ENCODE assay signal across 16 cellular contexts in the genomic region with DNA sequence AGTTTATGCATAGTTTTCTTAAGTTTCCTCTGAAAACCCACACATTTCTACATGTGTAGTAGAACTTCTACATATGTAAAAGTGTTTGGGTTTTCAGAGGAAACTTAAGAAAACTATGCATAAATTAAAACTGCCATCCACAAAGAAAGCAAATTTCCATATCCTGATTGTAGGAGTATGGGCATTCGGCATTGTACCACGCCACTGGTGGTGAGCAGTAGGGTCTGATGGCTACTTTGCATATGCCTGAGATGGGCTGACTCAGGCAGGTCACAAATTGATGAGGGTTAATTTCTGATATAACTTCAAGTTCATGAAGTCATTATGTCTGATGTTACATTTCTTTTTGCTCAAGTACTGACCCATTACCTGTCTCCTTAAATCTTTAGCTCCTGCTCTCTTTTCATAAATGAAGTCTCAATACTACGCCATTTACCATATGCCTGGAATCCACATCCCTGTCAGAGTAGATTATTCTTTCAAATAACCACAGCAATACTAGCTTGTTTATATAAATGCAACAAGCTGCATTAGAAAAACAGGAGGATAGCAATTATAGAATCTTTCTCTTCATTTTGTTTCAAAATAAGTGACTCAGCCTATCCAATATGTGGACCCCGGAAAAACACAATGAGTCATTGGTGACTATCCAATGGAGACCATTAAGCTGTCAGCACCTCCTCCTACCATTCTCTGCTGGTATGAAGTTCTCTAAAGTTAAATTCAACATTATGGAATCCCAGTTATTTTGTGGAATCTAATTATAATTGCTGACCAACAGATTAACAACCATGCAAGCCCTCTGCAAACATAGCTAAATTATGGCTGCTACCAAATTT.
DNase-seq lines count a peak whose midpoint lies in the region; ATAC-seq and TF ChIP-seq lines count a peak whose summit lies in the region.
"Had no signal": no experiment of that assay in that cellular context is flagged by ENCODE, and none has a peak within 500 bp of the region (broad histone marks: within the 10 kb centered on the region; RNA-seq: fewer than 3 reads in every experiment).

No MANE protein-coding gene starts in this region.

- H3K9me3 ChIP-seq in RWPE2 (ENCODE audit: severe bottlenecking) (no peaks in the 10 kb centered on the region), trophoblast cell (ENCODE audit: insufficient read depth, low read depth, low read length) (no peaks in the 10 kb centered on the region)
- H3K9me3 ChIP-seq: Caco-2, testis had no signal

- H2AFZ ChIP-seq in trophoblast cell (ENCODE audit: insufficient read depth, low read length, poor library complexity) = no peak overlapping the region

- no peak overlapping the region for H3K4me2 ChIP-seq in trophoblast cell (ENCODE audit: low read length)

- WGBS in trophoblast cell (ENCODE audit: extremely low coverage, insufficient coverage, insufficient read length) = no CpG with 5 or more reads among the region's 4 CpGs

- DNase-seq in GM04503 (ENCODE audit: low read depth) (peak; percentile 95), RWPE2 (ENCODE audit: low spot score) (no peak), epithelial cell of proximal tubule (ENCODE audit: low read depth) (peak; percentile 52), trophoblast cell (no peak), GDM1 (lab: John Stamatoyannopoulos, UW) (no peak), inferior parietal cortex (ENCODE audit: extremely low spot score) (no peak)
- no peak for DNase-seq in activated T-helper 2 cell treated with anti-CD3 and anti-CD28 coated beads, Interferon-gamma antibody, Interleukin-2, Interleukin-4, amounts not matched to agents 10 μg/mL and 5 μg/mL and 100 μg/mL, durations not matched to agents 14 hours and 24 hours and 36 hours (ENCODE audit: low spot score)
- DNase-seq: activated T-cell treated with anti-CD3 and anti-CD28 coated beads, Interleukin-2, amount 50 U/mL, for 72 hours; Caco-2; naive B cell; NCI-H2029; NCI-H82; SIG-M5; testis had no signal

- no peak overlapping the region for H4K8ac ChIP-seq in trophoblast cell (ENCODE audit: low read depth, low read length)

- H2BK120ac ChIP-seq in trophoblast cell (ENCODE audit: insufficient read depth, low read length, poor library complexity) = no peak overlapping the region

- H2BK12ac ChIP-seq in trophoblast cell (ENCODE audit: low read length) = no peak overlapping the region

- no peaks in the 10 kb centered on the region for H3K36me3 Mint-ChIP-seq in activated T-helper 2 cell treated with anti-CD3 and anti-CD28 coated beads, Interferon-gamma antibody, Interleukin-2, Interleukin-4, amounts not matched to agents 10 μg/mL and 5 μg/mL and 100 μg/mL, durations not matched to agents 14 hours and 24 hours and 36 hours (ENCODE audit: low read depth)
- H3K36me3 Mint-ChIP-seq: naive B cell had no signal

- no peak overlapping the region for H3K14ac ChIP-seq in trophoblast cell (ENCODE audit: low read length)

- intact Hi-C loops in activated T-helper 2 cell treated with anti-CD3 and anti-CD28 coated beads, Interferon-gamma antibody, Interleukin-2, Interleukin-4, amounts not matched to agents 10 μg/mL and 5 μg/mL and 100 μg/mL, durations not matched to agents 14 hours and 24 hours and 36 hours (cut with micrococcal nuclease) = no loop called here

- no peak overlapping the region for H3K9ac ChIP-seq in trophoblast cell (ENCODE audit: low read length)

- ATAC-seq in RWPE2 (ENCODE audit: low read depth) (peak; percentile 85), GM19023 (IDR thresholded peaks at IDR 0.05; ENCODE audit: unreplicated experiment) (no peak)
- ATAC-seq: activated T-cell treated with anti-CD3 and anti-CD28 coated beads, Interleukin-2, amount 50 U/mL, for 72 hours had no signal

- no peak overlapping the region for H3K27ac ChIP-seq in RWPE2 (ENCODE audit: poor library complexity, severe bottlenecking)
- H3K27ac ChIP-seq in trophoblast cell (ENCODE audit: low read depth, low read length) = no peak overlapping the region
- H3K27ac ChIP-seq: cardiac muscle cell, testis had no signal

- peak overlapping the region; percentile 33 for H3K23ac ChIP-seq in trophoblast cell (ENCODE audit: low read length)

- H3K4me1 ChIP-seq in RWPE2 (ENCODE audit: insufficient read depth, poor library complexity, severe bottlenecking) (peaks cover 8% of the 10 kb centered on the region), trophoblast cell (ENCODE audit: control insufficient read depth in 1 of 2, insufficient read depth in 2 of 2, low read length in 2 of 2) (no peaks in the 10 kb centered on the region)
- H3K4me1 ChIP-seq: Caco-2, testis had no signal

- no peak overlapping the region for H2BK5ac ChIP-seq in trophoblast cell (ENCODE audit: low read depth, low read length, poor library complexity)

- H3K4me1 Mint-ChIP-seq in activated T-helper 2 cell treated with anti-CD3 and anti-CD28 coated beads, Interferon-gamma antibody, Interleukin-2, Interleukin-4, amounts not matched to agents 10 μg/mL and 5 μg/mL and 100 μg/mL, durations not matched to agents 14 hours and 24 hours and 36 hours (ENCODE audit: low read depth) = no peaks in the 10 kb centered on the region
- H3K4me1 Mint-ChIP-seq: naive B cell had no signal

- H3K27ac Mint-ChIP-seq in activated T-helper 2 cell treated with anti-CD3 and anti-CD28 coated beads, Interferon-gamma antibody, Interleukin-2, Interleukin-4, amounts not matched to agents 10 μg/mL and 5 μg/mL and 100 μg/mL, durations not matched to agents 14 hours and 24 hours and 36 hours = no peak overlapping the region
- H3K27ac Mint-ChIP-seq: activated T-cell treated with anti-CD3 and anti-CD28 coated beads, Interleukin-2, amount 50 U/mL, for 72 hours; naive B cell had no signal

- no peak overlapping the region for H3K4ac ChIP-seq in trophoblast cell (ENCODE audit: low read depth, low read length)

- H3K79me2 ChIP-seq in trophoblast cell (ENCODE audit: control insufficient read depth, insufficient read depth, low read length, poor library complexity) = no peaks in the 10 kb centered on the region

- H4K91ac ChIP-seq in trophoblast cell (ENCODE audit: low read depth, low read length) = no peak overlapping the region

- no peaks in the 10 kb centered on the region for H3K9me3 Mint-ChIP-seq in activated T-helper 2 cell treated with anti-CD3 and anti-CD28 coated beads, Interferon-gamma antibody, Interleukin-2, Interleukin-4, amounts not matched to agents 10 μg/mL and 5 μg/mL and 100 μg/mL, durations not matched to agents 14 hours and 24 hours and 36 hours

- no peak for TF ChIP-seq CTCF in RWPE2 (IDR thresholded peaks at IDR 0.05; ENCODE audit: poor library complexity, severe bottlenecking)
- no peak for TF ChIP-seq CTCF in epithelial cell of proximal tubule (conservative IDR thresholded peaks at IDR 0.05; ENCODE audit: low read depth, low read length)

- H3K79me1 ChIP-seq in trophoblast cell (ENCODE audit: low read length) = no peaks in the 10 kb centered on the region

- no peak overlapping the region for H3K18ac ChIP-seq in trophoblast cell (ENCODE audit: low read length)

- H3K27me3 Mint-ChIP-seq in activated T-helper 2 cell treated with anti-CD3 and anti-CD28 coated beads, Interferon-gamma antibody, Interleukin-2, Interleukin-4, amounts not matched to agents 10 μg/mL and 5 μg/mL and 100 μg/mL, durations not matched to agents 14 hours and 24 hours and 36 hours (ENCODE audit: low read depth) = no peaks in the 10 kb centered on the region

- H4K12ac ChIP-seq in trophoblast cell (ENCODE audit: low read depth, low read length) = no peak overlapping the region

- no peak overlapping the region for H3K4me3 ChIP-seq in RWPE2 (ENCODE audit: severe bottlenecking)
- no peak overlapping the region for H3K4me3 ChIP-seq in epithelial cell of proximal tubule (ENCODE audit: low read depth, low read length)
- H3K4me3 ChIP-seq in trophoblast cell (ENCODE audit: low read depth, low read length) = no peak overlapping the region
- H3K4me3 ChIP-seq: cardiac muscle cell, testis had no signal

- H2AK5ac ChIP-seq in trophoblast cell (ENCODE audit: low read length) = no peak overlapping the region

- H3K27me3 ChIP-seq in RWPE2 (ENCODE audit: insufficient read depth, poor library complexity, severe bottlenecking) = no peaks in the 10 kb centered on the region
- H3K27me3 ChIP-seq in trophoblast cell (ENCODE audit: insufficient read depth, low read length) = no peaks in the 10 kb centered on the region
- H3K27me3 ChIP-seq: cardiac muscle cell, testis had no signal

- H3K36me3 ChIP-seq in RWPE2 (ENCODE audit: low read depth) (no peaks in the 10 kb centered on the region), trophoblast cell (ENCODE audit: control insufficient read depth in 1 of 2, insufficient read depth in 2 of 2, low read length in 2 of 2) (no peaks in the 10 kb centered on the region)
- H3K36me3 ChIP-seq: cardiac muscle cell had no signal

- no peak overlapping the region for H3K4me3 Mint-ChIP-seq in activated T-helper 2 cell treated with anti-CD3 and anti-CD28 coated beads, Interferon-gamma antibody, Interleukin-2, Interleukin-4, amounts not matched to agents 10 μg/mL and 5 μg/mL and 100 μg/mL, durations not matched to agents 14 hours and 24 hours and 36 hours (ENCODE audit: low read depth)
- H3K4me3 Mint-ChIP-seq: activated T-cell treated with anti-CD3 and anti-CD28 coated beads, Interleukin-2, amount 50 U/mL, for 72 hours; naive B cell had no signal

Comparison
In these comparisons a context has a peak if more than half of its experiments do, and no peak if none do; other contexts are left out.
1. DNase-seq: peak in GM04503 (single experiment) and epithelial cell of proximal tubule (single experiment); none in RWPE2 (single experiment), trophoblast cell (0 of 2), GDM1 (single experiment), inferior parietal cortex (single experiment) and activated T-helper 2 cell treated with anti-CD3 and anti-CD28 coated beads, Interferon-gamma antibody, Interleukin-2, Interleukin-4, amounts not matched to agents 10 μg/mL and 5 μg/mL and 100 μg/mL, durations not matched to agents 14 hours and 24 hours and 36 hours (single experiment).